ENCODE assay signal across 38 cellular contexts in genomic region chr14:56829151-56829550, GRCh38. TPM values are rescaled to one million over a fixed set of nuclear protein-coding genes. Genes with fewer than 3 reads are reported as not detected.
"Had no signal": no experiment of that assay in that cellular context is flagged by ENCODE, and none has a peak within 500 bp of the region (broad histone marks: within the 10 kb centered on the region; RNA-seq: fewer than 3 reads in every experiment).

No MANE protein-coding gene starts in this region.

- H3K9me3 ChIP-seq: MG63 had no signal

- H3K4me3 ChIP-seq: MG63 had no signal

- H3K36me3 ChIP-seq: MG63 had no signal

- DNase-seq: Karpas-422, Kasumi-1, MG63, MM.1S, MV-4-11, NCI-H1048, NCI-H1092, NCI-H1092 treated with DMSO at 0.1 percent for 48 hours, NCI-H1105, NCI-H1105 treated with DMSO at 0.1 percent for 48 hours, NCI-H1417, NCI-H1417 treated with DMSO at 0.1 percent for 48 hours, NCI-H1436, NCI-H1436 treated with DMSO at 0.1 percent for 48 hours, NCI-H146, NCI-H1694, NCI-H1694 treated with DMSO at 0.1 percent for 48 hours, NCI-H187, NCI-H187 treated with DMSO at 0.1 percent for 48 hours, NCI-H2029, NCI-H2029 treated with DMSO at 0.1 percent for 48 hours, NCI-H2081, NCI-H2081 treated with DMSO at 0.1 percent for 48 hours, NCI-H2107, NCI-H2171, NCI-H2171 treated with DMSO at 0.1 percent for 48 hours, NCI-H2227 treated with DMSO at 0.1 percent for 48 hours, NCI-H226, NCI-H345, NCI-H446, NCI-H446 treated with DMSO at 0.1 percent for 48 hours, NCI-H510A, NCI-H510A treated with DMSO at 0.1 percent for 48 hours, NCI-H524 had no signal

- H3K27me3 ChIP-seq: MG63 had no signal

RNA-seq across cellular contexts. Expression of gene OTX2, which starts 18.9 kb away (rescaled TPM):
- total RNA-seq: LHCN-M2, M059J, MCF 10A, NCI-H460 had no signal
